In the genomic region with DNA sequence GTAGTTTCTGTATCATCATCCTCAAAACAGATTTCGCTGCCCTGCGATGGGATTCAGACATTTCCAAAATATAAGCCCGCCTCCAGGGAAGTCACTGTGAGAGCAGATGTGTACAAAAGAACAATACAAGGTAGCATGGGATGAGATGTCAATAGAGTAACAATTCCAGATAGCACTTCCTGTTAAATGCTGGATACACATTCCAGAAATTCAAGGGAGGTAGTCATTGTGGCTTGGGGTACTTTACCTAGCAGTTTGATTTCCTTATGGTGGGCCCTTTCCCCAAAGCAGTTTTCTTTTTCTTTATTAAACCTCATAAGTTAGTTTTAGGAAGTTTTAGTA, we compare ENCODE assay signal across 10 cellular contexts. TPM values are rescaled to one million over a fixed set of nuclear protein-coding genes. Genes with fewer than 3 reads are reported as not detected.
DNase-seq lines count a peak whose midpoint lies in the region; ATAC-seq and TF ChIP-seq lines count a peak whose summit lies in the region.
"Had no signal": no experiment of that assay in that cellular context is flagged by ENCODE, and none has a peak within 500 bp of the region (broad histone marks: within the 10 kb centered on the region; RNA-seq: fewer than 3 reads in every experiment).

No MANE protein-coding gene starts in this region.

- peak overlapping the region; percentile 92 for H3K27ac Mint-ChIP-seq in HFFc6
- no peak overlapping the region for H3K27ac Mint-ChIP-seq in activated CD4-positive, alpha-beta memory T cell treated with anti-CD3 and anti-CD28 coated beads for 36 hours
- no peak overlapping the region for H3K27ac Mint-ChIP-seq in activated CD4-positive, alpha-beta T cell treated with anti-CD3 and anti-CD28 coated beads, Interleukin-2, amount 10 ng/mL, durations not matched to agents 24 days and 14 days

- peak overlapping the region in 3 of 5 donors; percentile 41 to 88 (median 87) for H3K9ac ChIP-seq in subcutaneous abdominal adipose tissue (ENCODE audit: low read length in 5 of 5)

- no peaks in the 10 kb centered on the region for H3K9me3 ChIP-seq in breast epithelium
- no peaks in the 10 kb centered on the region for H3K9me3 ChIP-seq in subcutaneous abdominal adipose tissue (ENCODE audit: control insufficient read depth in 5 of 5, low read length in 5 of 5)
- H3K9me3 ChIP-seq: pancreas had no signal

- H3K27me3 ChIP-seq in breast epithelium (no peaks in the 10 kb centered on the region), subcutaneous abdominal adipose tissue (ENCODE audit: control insufficient read depth in 5 of 5, insufficient read depth in 4 of 5, low read length in 5 of 5) (no peaks in the 10 kb centered on the region)
- H3K27me3 ChIP-seq: pancreas had no signal

- H3K4me1 Mint-ChIP-seq in HFFc6 (ENCODE audit: low read depth) = peaks cover 71% of the 10 kb centered on the region
- peaks cover 12% of the 10 kb centered on the region for H3K4me1 Mint-ChIP-seq in activated CD4-positive, alpha-beta memory T cell treated with anti-CD3 and anti-CD28 coated beads for 36 hours (ENCODE audit: low read depth)
- peaks cover 14% of the 10 kb centered on the region for H3K4me1 Mint-ChIP-seq in activated CD4-positive, alpha-beta T cell treated with anti-CD3 and anti-CD28 coated beads, Interleukin-2, amount 10 ng/mL, durations not matched to agents 24 days and 14 days

- POLR2A ChIA-PET in activated CD4-positive, alpha-beta memory T cell treated with anti-CD3 and anti-CD28 coated beads for 36 hours (lab: Charles Lee) = no interaction called here

- no peaks in the 10 kb centered on the region for H3K9me3 Mint-ChIP-seq in HFFc6
- H3K9me3 Mint-ChIP-seq in activated CD4-positive, alpha-beta memory T cell treated with anti-CD3 and anti-CD28 coated beads for 36 hours = no peaks in the 10 kb centered on the region
- H3K9me3 Mint-ChIP-seq in activated CD4-positive, alpha-beta T cell treated with anti-CD3 and anti-CD28 coated beads, Interleukin-2, amount 10 ng/mL, durations not matched to agents 24 days and 14 days = no peaks in the 10 kb centered on the region

- H3K4me3 ChIP-seq in breast epithelium = peak overlapping the region; percentile 73 to 91 (median 81)
- H3K4me3 ChIP-seq in subcutaneous abdominal adipose tissue (ENCODE audit: low read depth in 1 of 5, low read length in 5 of 5) = peak overlapping the region; percentile 75 to 88 (median 84)

- intact Hi-C loops in breast epithelium (cut with DNase I; ENCODE audit: low total_unique reads) = no loop called here
- intact Hi-C loops in activated CD4-positive, alpha-beta memory T cell treated with anti-CD3 and anti-CD28 coated beads for 36 hours (cut with micrococcal nuclease) = loop anchor here (5.0 kb wide), 1 partner anchor 148 kb away; no protein-coding TSS in a partner anchor
- intact Hi-C loops in activated CD4-positive, alpha-beta T cell treated with anti-CD3 and anti-CD28 coated beads, Interleukin-2, amount 10 ng/mL, durations not matched to agents 24 days and 14 days (cut with micrococcal nuclease) = loop anchor here (10.0 kb wide), 1 partner anchor 150 kb away; no protein-coding TSS in a partner anchor

- H3K27ac ChIP-seq in breast epithelium = peak overlapping the region; percentile 96 to 98
- peak overlapping the region; percentile 87 for H3K27ac ChIP-seq in subcutaneous abdominal adipose tissue (ENCODE audit: low read depth, low read length)

- ATAC-seq in SK-N-SH treated with all-trans-retinoic acid at 6 μM for 48 hours (no peak), GM18873 (IDR thresholded peaks at IDR 0.05; ENCODE audit: low FRiP score, unreplicated experiment) (no peak)

- no peak for TF ChIP-seq POLR2A in breast epithelium (IDR thresholded peaks at IDR 0.05)

- peak overlapping the region; percentile 93 for H3K4me3 Mint-ChIP-seq in HFFc6
- H3K4me3 Mint-ChIP-seq in activated CD4-positive, alpha-beta memory T cell treated with anti-CD3 and anti-CD28 coated beads for 36 hours = no peak overlapping the region
- H3K4me3 Mint-ChIP-seq in activated CD4-positive, alpha-beta T cell treated with anti-CD3 and anti-CD28 coated beads, Interleukin-2, amount 10 ng/mL, durations not matched to agents 24 days and 14 days = no peak overlapping the region

- CTCF ChIA-PET in activated CD4-positive, alpha-beta memory T cell treated with anti-CD3 and anti-CD28 coated beads for 36 hours (lab: Charles Lee) = no interaction called here

- H3K4me1 ChIP-seq in breast epithelium (no peaks in the 10 kb centered on the region), subcutaneous abdominal adipose tissue (ENCODE audit: control insufficient read depth in 5 of 5, insufficient read depth in 5 of 5, low read length in 5 of 5) (peaks cover 2 to 54% (median 46%) of the 10 kb centered on the region in 5 donors)

- TF ChIP-seq CTCF in HFFc6 (IDR thresholded peaks at IDR 0.05) (no peak), breast epithelium (IDR thresholded peaks at IDR 0.05) (no peak)

- DNase-seq in HFFc6 (no peak), breast epithelium (ENCODE audit: low spot score in 2 of 2) (no peak), left kidney (ENCODE audit: low read depth, low spot score) (peak; percentile 13)
- no peak for DNase-seq in activated CD4-positive, alpha-beta memory T cell treated with anti-CD3 and anti-CD28 coated beads for 36 hours
- no peak for DNase-seq in activated CD4-positive, alpha-beta T cell treated with anti-CD3 and anti-CD28 coated beads, Interleukin-2, amount 10 ng/mL, durations not matched to agents 24 days and 14 days
- DNase-seq: activated CD4-positive, alpha-beta T cell treated with anti-CD3 and anti-CD28 coated beads, Interleukin-2, amount 50 U/mL, for 4 hours; pancreas had no signal

- H3K36me3 ChIP-seq in breast epithelium = no peaks in the 10 kb centered on the region
- H3K36me3 ChIP-seq in subcutaneous abdominal adipose tissue (ENCODE audit: control insufficient read depth in 5 of 5, insufficient read depth in 5 of 5, low read length in 5 of 5) = no peaks in the 10 kb centered on the region

- H3K36me3 Mint-ChIP-seq in HFFc6 (ENCODE audit: low read depth) = peaks cover 16% of the 10 kb centered on the region
- no peaks in the 10 kb centered on the region for H3K36me3 Mint-ChIP-seq in activated CD4-positive, alpha-beta memory T cell treated with anti-CD3 and anti-CD28 coated beads for 36 hours
- H3K36me3 Mint-ChIP-seq in activated CD4-positive, alpha-beta T cell treated with anti-CD3 and anti-CD28 coated beads, Interleukin-2, amount 10 ng/mL, durations not matched to agents 24 days and 14 days (ENCODE audit: low read depth) = no peaks in the 10 kb centered on the region

- peaks cover 2% of the 10 kb centered on the region; the same call in 1 of the 2 replicates for H3K27me3 Mint-ChIP-seq in HFFc6 (ENCODE audit: insufficient read depth)
- peaks cover 41% of the 10 kb centered on the region for H3K27me3 Mint-ChIP-seq in activated CD4-positive, alpha-beta memory T cell treated with anti-CD3 and anti-CD28 coated beads for 36 hours
- H3K27me3 Mint-ChIP-seq in activated CD4-positive, alpha-beta T cell treated with anti-CD3 and anti-CD28 coated beads, Interleukin-2, amount 10 ng/mL, durations not matched to agents 24 days and 14 days = peaks cover 45% of the 10 kb centered on the region

TF ChIP-seq in SK-N-SH treated with all-trans-retinoic acid at 6 μM for 48 hours, 23 proteins besides CTCF, POLR2A, EP300 and RAD21:
- TF ChIP-seq PPARA (CRISPR knock-in tag; IDR thresholded peaks at IDR 0.05; ENCODE audit: borderline replicate concordance) (no peak), CSDC2 (CRISPR knock-in tag; IDR thresholded peaks at IDR 0.05) (no peak), ZFP30 (CRISPR knock-in tag; IDR thresholded peaks at IDR 0.05) (no peak), TSHZ2 (CRISPR knock-in tag; IDR thresholded peaks at IDR 0.05) (no peak)

RNA-seq across cellular contexts. Expression of gene RNF217, which starts 2.5 kb away (rescaled TPM):
- 10 to 100 TPM; 10.9 to 19.4 (median 14.7) TPM for total RNA-seq in HFFc6 (2021; fragmentation: NEBNext Ultra II Directional; extraction: Animal tissue kit (Norgen Biotek cat#: 25700))
- 10 to 100 TPM; 40.1 to 43.3 (median 41.0) TPM for total RNA-seq in breast epithelium
- total RNA-seq in activated CD4-positive, alpha-beta memory T cell treated with anti-CD3 and anti-CD28 coated beads for 36 hours = 1 to 10 TPM in 1 of 2 experiments, under 1 TPM in 1; 0.52 to 1.1 TPM
- 0.72 and 1.2 TPM in 2 replicates for total RNA-seq in activated CD4-positive, alpha-beta T cell treated with anti-CD3 and anti-CD28 coated beads, Interleukin-2, amount 10 ng/mL, durations not matched to agents 24 days and 14 days
